22 cellular contexts compared by ENCODE assay signal in genomic region chr16:46702030-46702429, GRCh38. TPM values are rescaled to one million over a fixed set of nuclear protein-coding genes. Genes with fewer than 3 reads are reported as not detected.
DNase-seq lines count a peak whose midpoint lies in the region; ATAC-seq, FAIRE-seq and TF ChIP-seq lines count a peak whose summit lies in the region.
"Had no signal": no experiment of that assay in that cellular context is flagged by ENCODE, and none has a peak within 500 bp of the region (broad histone marks: within the 10 kb centered on the region; RNA-seq: fewer than 3 reads in every experiment).

No MANE protein-coding gene starts in this region.

- no peaks in the 10 kb centered on the region for H3K79me2 ChIP-seq in GM12878 (ENCODE audit: control insufficient read depth, insufficient read depth, low read length)

- H3K36me3 ChIP-seq in cardiac muscle cell (peaks cover 56% of the 10 kb centered on the region), right atrium auricular region (peaks cover 49% of the 10 kb centered on the region), GM12878 (ENCODE audit: control insufficient read depth in 2 of 2, insufficient read depth in 2 of 2, low read length in 1 of 2) (peaks cover 0 to 6% of the 10 kb centered on the region in 2 experiments; a peak in 1 of 4 replicates)

- no peak for TF ChIP-seq EP300 in GM12878 (IDR thresholded peaks at IDR 0.05; ENCODE audit: borderline replicate concordance in 1 of 2, control insufficient read depth in 1 of 2, low read depth in 2 of 2, low read length in 2 of 2)

- in situ Hi-C loops in GM12878 (cut with MboI), result no loop called here

- WGBS in GM12878 (ENCODE audit: insufficient coverage, insufficient replicate concordance, low lambda C conversion rate, missing lambda C conversion rate), result 2% methylated on average over 2 of the region's 2 CpGs

- no peak for TF ChIP-seq RAD21 in GM12878 (IDR thresholded peaks at IDR 0.05; ENCODE audit: insufficient read depth, low read depth, low read length)

- H3K27me3 ChIP-seq in cardiac muscle cell, result no peaks in the 10 kb centered on the region
- H3K27me3 ChIP-seq in right atrium auricular region, result no peaks in the 10 kb centered on the region
- no peaks in the 10 kb centered on the region for H3K27me3 ChIP-seq in GM12878 (replicated peaks in 1 of 2; ENCODE audit: control insufficient read depth in 2 of 2, insufficient read depth in 2 of 2, low read length in 1 of 2)
- H3K27me3 ChIP-seq: BLaER1 treated with 17β-estradiol and CSF1 and Interleukin-3, amounts not matched to agents 10 nM and 100 nM had no signal

- RAD21 ChIA-PET in GM12878 (lab: Charles Lee; ENCODE audit: unreplicated experiment), result interaction anchor here (0.6 kb wide), 1 partner anchor 82 kb away, joined by 3 read pairs; no protein-coding TSS in a partner anchor

- no peak for DNase-seq in cardiac muscle cell (ENCODE audit: low read depth in 1 of 2, low spot score in 1 of 2)
- DNase-seq in right atrium auricular region (ENCODE audit: low spot score), result no peak
- no peak for DNase-seq in GM12878 (ENCODE audit: low read depth, low spot score)
- DNase-seq: AML-193; Caco-2; CD4-positive, alpha-beta T cell; CD8-positive, alpha-beta T cell; DMS 273 treated with DMSO at 0.1 percent for 48 hours; DMS153; DMS53; DMS79; DND-41; EL; GF-D8 had no signal

- POLR2A ChIA-PET in GM12878 (lab: Charles Lee), result interaction anchor here (0.6 kb wide), 1 partner anchor 67 kb away, joined by 3 read pairs; no protein-coding TSS in a partner anchor

- no peak overlapping the region for H2AFZ ChIP-seq in GM12878 (ENCODE audit: control insufficient read depth, low read depth, low read length)

- intact Hi-C loops in GM12878 (cut with micrococcal nuclease; ENCODE audit: unreplicated experiment), result no loop called here

- TF ChIP-seq CTCF in cardiac muscle cell (IDR thresholded peaks at IDR 0.05; ENCODE audit: low read depth, low read length) (no peak), right atrium auricular region (IDR thresholded peaks at IDR 0.05) (no peak), GM12878 (IDR thresholded peaks at IDR 0.05 in 2 of 3, conservative IDR thresholded peaks at IDR 0.05 in 1 of 3; ENCODE audit: control insufficient read depth in 2 of 3, extremely low read depth in 1 of 3, insufficient read depth in 1 of 3, low read depth in 3 of 3, low read length in 3 of 3) (no peak)

- H3K4me3 ChIP-seq in cardiac muscle cell, result no peak overlapping the region
- H3K4me3 ChIP-seq in right atrium auricular region, result no peak overlapping the region
- no peak overlapping the region for H3K4me3 ChIP-seq in GM12878
- H3K4me3 ChIP-seq: A549; BLaER1 treated with 17β-estradiol and CSF1 and Interleukin-3, amounts not matched to agents 10 nM and 100 nM had no signal

- no peak overlapping the region for H3K4me2 ChIP-seq in GM12878 (ENCODE audit: control insufficient read depth, insufficient read depth)
- H3K4me2 ChIP-seq: A549; BLaER1 treated with 17β-estradiol and CSF1 and Interleukin-3, amounts not matched to agents 10 nM and 100 nM had no signal

- no peak overlapping the region for H3K9ac ChIP-seq in GM12878 (ENCODE audit: control insufficient read depth, insufficient read depth, low read length)
- H3K9ac ChIP-seq: BLaER1 treated with 17β-estradiol and CSF1 and Interleukin-3, amounts not matched to agents 10 nM and 100 nM had no signal

- CTCF ChIA-PET in GM12878 (lab: Yijun Ruan, JAX), result no interaction called here

- TF ChIP-seq POLR2A in GM12878 (IDR thresholded peaks at IDR 0.05; ENCODE audit: low read depth, low read length), result no peak

- no peaks in the 10 kb centered on the region for H4K20me1 ChIP-seq in GM12878 (ENCODE audit: control insufficient read depth, insufficient read depth)

- SMC1A ChIA-PET in GM12878 (lab: Charles Lee; ENCODE audit: uncharacterized antibody, unreplicated experiment), result no interaction called here

- H3K4me1 ChIP-seq in cardiac muscle cell (ENCODE audit: low read depth), result peaks cover 8% of the 10 kb centered on the region
- H3K4me1 ChIP-seq in right atrium auricular region, result peaks cover 0 to 10% of the 10 kb centered on the region in 2 donors
- H3K4me1 ChIP-seq in GM12878 (ENCODE audit: control insufficient read depth, insufficient read depth, low read length), result no peaks in the 10 kb centered on the region
- H3K4me1 ChIP-seq: A549; BLaER1 treated with 17β-estradiol and CSF1 and Interleukin-3, amounts not matched to agents 10 nM and 100 nM had no signal

- BruUV-seq in GM12878 (replicated peaks; lab: Mats Ljungman, UMichigan), result no TSS peak

- H3K9me3 ChIP-seq in cardiac muscle cell (ENCODE audit: low read depth) (no peaks in the 10 kb centered on the region), right atrium auricular region (no peaks in the 10 kb centered on the region), GM12878 (replicated peaks; ENCODE audit: control insufficient read depth, insufficient read depth, low read length) (no peaks in the 10 kb centered on the region)
- H3K9me3 ChIP-seq: A549; BLaER1 treated with 17β-estradiol and CSF1 and Interleukin-3, amounts not matched to agents 10 nM and 100 nM; Caco-2 had no signal

- H3K27ac ChIP-seq in cardiac muscle cell (peak overlapping the region; percentile 24), right atrium auricular region (no peak overlapping the region), GM12878 (ENCODE audit: control insufficient read depth, insufficient read depth) (no peak overlapping the region)
- H3K27ac ChIP-seq: 22Rv1; A549; BLaER1 treated with 17β-estradiol and CSF1 and Interleukin-3, amounts not matched to agents 10 nM and 100 nM; C4-2B had no signal

- ATAC-seq in GM12878 (no peak), GM18498 (IDR thresholded peaks at IDR 0.05; ENCODE audit: unreplicated experiment) (no peak), HG03045 (IDR thresholded peaks at IDR 0.05; ENCODE audit: unreplicated experiment) (no peak)
- ATAC-seq: A549; CD8-positive, alpha-beta T cell had no signal

- FAIRE-seq in GM12878 (lab: Jason Lieb, UNC), result no peak
- FAIRE-seq: A549, GM12892, GM19239 had no signal

RNA-seq across cellular contexts. Expression of gene ORC6, which starts 12.6 kb away (rescaled TPM):
- total RNA-seq in cardiac muscle cell (19.1 and 32.6 TPM in 2 replicates), right atrium auricular region (1 to 10 TPM; 1.8 to 2.6 TPM), GM12878 (2014; rRNA removed) (46.0 and 46.9 TPM in 2 replicates), GM12878 (2014; rRNA removed; fragmentation: Illumina TruSeq; extraction: Trizol) (50.1 and 52.2 TPM in 2 replicates), GM12878 (2021) (33.8 and 36.3 TPM in 2 replicates)
- polyA plus RNA-seq in cardiac muscle cell (35.5 and 59.3 TPM in 2 replicates), GM12878 (2011; rRNA removed) (40.2 and 49.1 TPM in 2 replicates), GM12878 (2014; fragmentation: Illumina TruSeq; extraction: Trizol) (54.9 and 64.8 TPM in 2 replicates), GM12878 (2014; fragmentation: Nextera tagmentation; extraction: Ambion mirVana) (10 to 100 TPM; 25.7 to 37.8 TPM), GM12878 (2014; rRNA removed) (64.0 and 68.6 TPM in 2 replicates), GM12878 (2016; fragmentation: Nextera tagmentation; extraction: Ambion mirVana) (10 to 100 TPM; 84.7 to 88.5 TPM)
- total RNA-seq in GM12878 (2013; cell fraction: nucleolus; rRNA removed), result 40.6 and 45.1 TPM in 2 replicates
- polyA plus RNA-seq in GM12878 (2011; ENCODE audit: low read depth), result 24.3 TPM
- polyA plus RNA-seq in GM12878 (2011; cell fraction: cytosol; rRNA removed), result 26.1 and 30.8 TPM in 2 replicates
- 15.2 and 20.3 TPM in 2 replicates for polyA plus RNA-seq in GM12878 (2011; cell fraction: nucleus; rRNA removed)
- 36.3 and 41.1 TPM in 2 replicates for polyA plus RNA-seq in GM12878 (2012)
- polyA minus RNA-seq in GM12878 (2011; rRNA and poly(A)+ RNA removed), result 8.1 and 10.8 TPM in 2 replicates
- 6.9 and 8.8 TPM in 2 replicates for polyA minus RNA-seq in GM12878 (2011; cell fraction: cytosol; rRNA and poly(A)+ RNA removed)
- 8.9 and 16.6 TPM in 2 replicates for polyA minus RNA-seq in GM12878 (2011; cell fraction: nucleus; rRNA and poly(A)+ RNA removed)

RNA-seq across cellular contexts. Expression of gene VPS35, which starts 13.1 kb away (rescaled TPM):
- total RNA-seq in cardiac muscle cell (58.9 and 63.2 TPM in 2 replicates), right atrium auricular region (10 to 100 TPM; 43.3 to 60.5 TPM), GM12878 (2014; rRNA removed) (44.2 and 50.7 TPM in 2 replicates), GM12878 (2014; rRNA removed; fragmentation: Illumina TruSeq; extraction: Trizol) (57.5 and 58.1 TPM in 2 replicates), GM12878 (2021) (74.2 and 82.0 TPM in 2 replicates)
- polyA plus RNA-seq in cardiac muscle cell (111 and 146 TPM in 2 replicates), GM12878 (2011; rRNA removed) (28.5 and 53.3 TPM in 2 replicates), GM12878 (2014; fragmentation: Illumina TruSeq; extraction: Trizol) (50.6 and 60.8 TPM in 2 replicates), GM12878 (2014; fragmentation: Nextera tagmentation; extraction: Ambion mirVana) (10 to 100 TPM; 63.8 to 73.0 TPM), GM12878 (2014; rRNA removed) (32.3 and 37.0 TPM in 2 replicates), GM12878 (2016; fragmentation: Nextera tagmentation; extraction: Ambion mirVana) (100 to 1,000 TPM; 111 to 125 TPM)
- 108 and 118 TPM in 2 replicates for total RNA-seq in GM12878 (2013; cell fraction: nucleolus; rRNA removed)
- 23.7 TPM for polyA plus RNA-seq in GM12878 (2011; ENCODE audit: low read depth)
- polyA plus RNA-seq in GM12878 (2011; cell fraction: cytosol; rRNA removed), result 10.3 and 11.5 TPM in 2 replicates
- 16.0 and 26.5 TPM in 2 replicates for polyA plus RNA-seq in GM12878 (2011; cell fraction: nucleus; rRNA removed)
- polyA plus RNA-seq in GM12878 (2012), result 52.7 and 61.9 TPM in 2 replicates
- polyA minus RNA-seq in GM12878 (2011; rRNA and poly(A)+ RNA removed), result 33.9 and 43.2 TPM in 2 replicates
- polyA minus RNA-seq in GM12878 (2011; cell fraction: cytosol; rRNA and poly(A)+ RNA removed), result 22.6 and 42.1 TPM in 2 replicates
- 42.9 and 59.4 TPM in 2 replicates for polyA minus RNA-seq in GM12878 (2011; cell fraction: nucleus; rRNA and poly(A)+ RNA removed)

RNA-seq across cellular contexts. Expression of gene MYLK3, which starts 46.1 kb away (rescaled TPM):
- 203 and 211 TPM in 2 replicates for total RNA-seq in cardiac muscle cell
- polyA plus RNA-seq in cardiac muscle cell, result 57.5 and 57.8 TPM in 2 replicates
- 100 to 1,000 TPM; 275 to 456 TPM for total RNA-seq in right atrium auricular region
- total RNA-seq in GM12878 (2013; cell fraction: nucleolus; rRNA removed), result 1.7 and 1.9 TPM in 2 replicates
- 0.27 and 0.28 TPM in 2 replicates for total RNA-seq in GM12878 (2014; rRNA removed)
- total RNA-seq in GM12878 (2014; rRNA removed; fragmentation: Illumina TruSeq; extraction: Trizol), result 0.14 and 0.27 TPM in 2 replicates
- 0.37 and 0.46 TPM in 2 replicates for total RNA-seq in GM12878 (2021)
- 0.12 TPM for polyA plus RNA-seq in GM12878 (2011; ENCODE audit: low read depth)
- 0.15 and 0.20 TPM in 2 replicates for polyA plus RNA-seq in GM12878 (2011; rRNA removed)
- polyA plus RNA-seq in GM12878 (2011; cell fraction: cytosol; rRNA removed), result 0.17 and 0.18 TPM in 2 replicates
- polyA plus RNA-seq in GM12878 (2011; cell fraction: nucleus; rRNA removed), result 0.15 and 0.20 TPM in 2 replicates
- polyA plus RNA-seq in GM12878 (2012), result 0.32 and 0.45 TPM in 2 replicates
- 0.12 and 0.14 TPM in 2 replicates for polyA plus RNA-seq in GM12878 (2014; fragmentation: Illumina TruSeq; extraction: Trizol)
- under 1 TPM; 0.02 to 0.05 TPM for polyA plus RNA-seq in GM12878 (2014; fragmentation: Nextera tagmentation; extraction: Ambion mirVana)
- polyA plus RNA-seq in GM12878 (2014; rRNA removed), result 0.17 and 0.37 TPM in 2 replicates
- under 1 TPM; 0.18 to 0.21 TPM for polyA plus RNA-seq in GM12878 (2016; fragmentation: Nextera tagmentation; extraction: Ambion mirVana)
- polyA minus RNA-seq in GM12878 (2011; rRNA and poly(A)+ RNA removed), result 0.62 and 0.66 TPM in 2 replicates
- polyA minus RNA-seq in GM12878 (2011; cell fraction: cytosol; rRNA and poly(A)+ RNA removed), result 0.40 TPM in 1 of 2 replicates, not detected in the other
- 1.1 TPM in 2 replicates for polyA minus RNA-seq in GM12878 (2011; cell fraction: nucleus; rRNA and poly(A)+ RNA removed)
- total RNA-seq: CD8-positive, alpha-beta T cell had no signal

Comparison
In these comparisons a context has a peak if more than half of its experiments do, and no peak if none do; other contexts are left out.
1. RNA of gene MYLK3, which starts 46.1 kb away (total RNA-seq): 275 to 456 TPM in right atrium auricular region and 203 to 211 TPM in cardiac muscle cell; 0.14 to 1.9 TPM in GM12878; every median in the first group is over 10 times any median in the second.